In the genomic region with DNA sequence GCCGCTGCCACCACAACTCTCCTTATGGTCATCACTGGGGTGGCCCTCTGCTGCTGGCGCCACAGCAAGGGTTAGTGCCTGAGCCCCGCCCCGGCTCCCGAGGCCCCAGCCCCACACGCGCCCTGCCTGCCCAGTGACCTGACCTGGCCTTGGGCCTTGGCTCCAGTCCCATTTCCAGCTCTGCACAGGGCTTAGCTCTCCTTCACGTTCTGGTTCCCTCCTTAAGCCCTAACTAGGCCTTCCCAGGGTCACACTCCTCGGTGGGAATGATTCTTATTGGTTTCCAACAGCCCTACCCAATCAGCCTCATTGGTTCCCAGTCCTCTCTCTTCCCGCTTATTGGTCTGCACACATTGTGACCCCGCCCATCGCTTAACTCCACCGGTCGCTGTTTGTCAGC, we compare ENCODE assay signal across 1 cellular context.
TF ChIP-seq lines count a peak whose summit lies in the region.

No MANE protein-coding gene starts in this region.

TF ChIP-seq in HepG2, 621 proteins besides CTCF, POLR2A, EP300 and RAD21 (continued from another document and continues in another):
- TF ChIP-seq, protein P1, sequence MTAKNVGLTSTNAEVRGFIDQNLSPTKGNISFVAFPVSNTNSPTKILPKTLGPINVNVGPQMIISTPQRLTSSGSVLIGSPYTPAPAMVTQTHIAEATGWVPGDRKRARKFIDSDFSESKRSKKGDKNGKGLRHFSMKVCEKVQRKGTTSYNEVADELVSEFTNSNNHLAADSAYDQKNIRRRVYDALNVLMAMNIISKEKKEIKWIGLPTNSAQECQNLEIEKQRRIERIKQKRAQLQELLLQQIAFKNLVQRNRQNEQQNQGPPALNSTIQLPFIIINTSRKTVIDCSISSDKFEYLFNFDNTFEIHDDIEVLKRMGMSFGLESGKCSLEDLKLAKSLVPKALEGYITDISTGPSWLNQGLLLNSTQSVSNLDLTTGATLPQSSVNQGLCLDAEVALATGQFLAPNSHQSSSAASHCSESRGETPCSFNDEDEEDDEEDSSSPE (CRISPR knock-in tag; IDR thresholded peaks at IDR 0.05), result peak; percentile 26; the same call in 1 of the 2 replicates
- TF ChIP-seq NR2F2 (IDR thresholded peaks at IDR 0.05; ENCODE audit: borderline replicate concordance, low read depth) (no peak), ZKSCAN8 (CRISPR knock-in tag; IDR thresholded peaks at IDR 0.05; ENCODE audit: borderline replicate concordance) (no peak), XRCC5 (optimal IDR thresholded peaks at IDR 0.05; ENCODE audit: low read length) (no peak), ZNF558 (CRISPR knock-in tag; IDR thresholded peaks at IDR 0.05; ENCODE audit: borderline replicate concordance) (no peak), ZNF20 (CRISPR knock-in tag; IDR thresholded peaks at IDR 0.05) (no peak), NFYB (CRISPR knock-in tag; IDR thresholded peaks at IDR 0.05) (peak; percentile 81), PHF21A (CRISPR knock-in tag; IDR thresholded peaks at IDR 0.05) (no peak), ZNF143 (CRISPR knock-in tag; IDR thresholded peaks at IDR 0.05) (no peak), NR2F1 (CRISPR knock-in tag; IDR thresholded peaks at IDR 0.05) (0 out of 4 replicates have a peak, but pooled peaks of 1 of the 2 experiments have one; percentile 19), CREB1 (IDR thresholded peaks at IDR 0.05) (no peak), CREB1 (CRISPR knock-in tag; IDR thresholded peaks at IDR 0.05) (no peak), ZSCAN12 (CRISPR knock-in tag; IDR thresholded peaks at IDR 0.05) (no peak), ZNF468 (CRISPR knock-in tag; IDR thresholded peaks at IDR 0.05) (no peak), ZNF121 (CRISPR knock-in tag; IDR thresholded peaks at IDR 0.05) (no peak), ATF1 (CRISPR knock-in tag; IDR thresholded peaks at IDR 0.05) (no peak), HNRNPK (IDR thresholded peaks at IDR 0.05; ENCODE audit: low read depth, low read length, poor library complexity, severe bottlenecking) (no peak), ZNF451 (CRISPR knock-in tag; IDR thresholded peaks at IDR 0.05) (no peak), TAF15 (IDR thresholded peaks at IDR 0.05; ENCODE audit: low read depth, low read length, poor library complexity, severe bottlenecking) (no peak), ZNF713 (CRISPR knock-in tag; IDR thresholded peaks at IDR 0.05) (no peak), NFYC (CRISPR knock-in tag; IDR thresholded peaks at IDR 0.05) (peak; percentile 76), FOXA1 (IDR thresholded peaks at IDR 0.05) (no peak), FOXA1 (CRISPR knock-in tag; IDR thresholded peaks at IDR 0.05) (no peak), ZNF234 (CRISPR knock-in tag; conservative IDR thresholded peaks at IDR 0.05) (no peak), KDM2A (CRISPR knock-in tag; IDR thresholded peaks at IDR 0.05; ENCODE audit: borderline replicate concordance, low read depth) (0 out of 2 replicates have a peak, but pooled peaks have one; percentile 20), KAT8 (CRISPR knock-in tag; IDR thresholded peaks at IDR 0.05) (no peak), ZNF354B (CRISPR knock-in tag; IDR thresholded peaks at IDR 0.05) (no peak), SATB2 (CRISPR knock-in tag; IDR thresholded peaks at IDR 0.05) (no peak), ZNF660 (CRISPR knock-in tag; IDR thresholded peaks at IDR 0.05; ENCODE audit: borderline replicate concordance, low read depth) (no peak), ERF (CRISPR knock-in tag; IDR thresholded peaks at IDR 0.05) (0 out of 2 replicates have a peak, but pooled peaks have one; percentile 18), CEBPG (CRISPR knock-in tag; IDR thresholded peaks at IDR 0.05) (no peak), YY1 (IDR thresholded peaks at IDR 0.05; ENCODE audit: insufficient read depth, insufficient replicate concordance, low read depth, low read length) (no peak), GLI4 (CRISPR knock-in tag; IDR thresholded peaks at IDR 0.05; ENCODE audit: borderline replicate concordance) (no peak), HNRNPH1 (optimal IDR thresholded peaks at IDR 0.05; ENCODE audit: low read depth, low read length) (no peak), ZBTB38 (CRISPR knock-in tag; IDR thresholded peaks at IDR 0.05) (0 out of 2 replicates have a peak, but pooled peaks have one; percentile 24), SMC3 (IDR thresholded peaks at IDR 0.05; ENCODE audit: low read length) (no peak), SUZ12 (IDR thresholded peaks at IDR 0.05; ENCODE audit: low read depth, low read length) (no peak)
- TF ChIP-seq, protein P2, sequence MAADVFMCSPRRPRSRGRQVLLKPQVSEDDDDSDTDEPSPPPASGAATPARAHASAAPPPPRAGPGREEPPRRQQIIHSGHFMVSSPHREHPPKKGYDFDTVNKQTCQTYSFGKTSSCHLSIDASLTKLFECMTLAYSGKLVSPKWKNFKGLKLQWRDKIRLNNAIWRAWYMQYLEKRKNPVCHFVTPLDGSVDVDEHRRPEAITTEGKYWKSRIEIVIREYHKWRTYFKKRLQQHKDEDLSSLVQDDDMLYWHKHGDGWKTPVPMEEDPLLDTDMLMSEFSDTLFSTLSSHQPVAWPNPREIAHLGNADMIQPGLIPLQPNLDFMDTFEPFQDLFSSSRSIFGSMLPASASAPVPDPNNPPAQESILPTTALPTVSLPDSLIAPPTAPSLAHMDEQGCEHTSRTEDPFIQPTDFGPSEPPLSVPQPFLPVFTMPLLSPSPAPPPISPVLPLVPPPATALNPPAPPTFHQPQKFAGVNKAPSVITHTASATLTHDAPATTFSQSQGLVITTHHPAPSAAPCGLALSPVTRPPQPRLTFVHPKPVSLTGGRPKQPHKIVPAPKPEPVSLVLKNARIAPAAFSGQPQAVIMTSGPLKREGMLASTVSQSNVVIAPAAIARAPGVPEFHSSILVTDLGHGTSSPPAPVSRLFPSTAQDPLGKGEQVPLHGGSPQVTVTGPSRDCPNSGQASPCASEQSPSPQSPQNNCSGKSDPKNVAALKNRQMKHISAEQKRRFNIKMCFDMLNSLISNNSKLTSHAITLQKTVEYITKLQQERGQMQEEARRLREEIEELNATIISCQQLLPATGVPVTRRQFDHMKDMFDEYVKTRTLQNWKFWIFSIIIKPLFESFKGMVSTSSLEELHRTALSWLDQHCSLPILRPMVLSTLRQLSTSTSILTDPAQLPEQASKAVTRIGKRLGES (CRISPR knock-in tag; IDR thresholded peaks at IDR 0.05; ENCODE audit: borderline replicate concordance), result no peak
- TF ChIP-seq, protein P3, sequence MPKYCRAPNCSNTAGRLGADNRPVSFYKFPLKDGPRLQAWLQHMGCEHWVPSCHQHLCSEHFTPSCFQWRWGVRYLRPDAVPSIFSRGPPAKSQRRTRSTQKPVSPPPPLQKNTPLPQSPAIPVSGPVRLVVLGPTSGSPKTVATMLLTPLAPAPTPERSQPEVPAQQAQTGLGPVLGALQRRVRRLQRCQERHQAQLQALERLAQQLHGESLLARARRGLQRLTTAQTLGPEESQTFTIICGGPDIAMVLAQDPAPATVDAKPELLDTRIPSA (CRISPR knock-in tag; IDR thresholded peaks at IDR 0.05; ENCODE audit: borderline replicate concordance), result no peak
- TF ChIP-seq, protein P4, sequence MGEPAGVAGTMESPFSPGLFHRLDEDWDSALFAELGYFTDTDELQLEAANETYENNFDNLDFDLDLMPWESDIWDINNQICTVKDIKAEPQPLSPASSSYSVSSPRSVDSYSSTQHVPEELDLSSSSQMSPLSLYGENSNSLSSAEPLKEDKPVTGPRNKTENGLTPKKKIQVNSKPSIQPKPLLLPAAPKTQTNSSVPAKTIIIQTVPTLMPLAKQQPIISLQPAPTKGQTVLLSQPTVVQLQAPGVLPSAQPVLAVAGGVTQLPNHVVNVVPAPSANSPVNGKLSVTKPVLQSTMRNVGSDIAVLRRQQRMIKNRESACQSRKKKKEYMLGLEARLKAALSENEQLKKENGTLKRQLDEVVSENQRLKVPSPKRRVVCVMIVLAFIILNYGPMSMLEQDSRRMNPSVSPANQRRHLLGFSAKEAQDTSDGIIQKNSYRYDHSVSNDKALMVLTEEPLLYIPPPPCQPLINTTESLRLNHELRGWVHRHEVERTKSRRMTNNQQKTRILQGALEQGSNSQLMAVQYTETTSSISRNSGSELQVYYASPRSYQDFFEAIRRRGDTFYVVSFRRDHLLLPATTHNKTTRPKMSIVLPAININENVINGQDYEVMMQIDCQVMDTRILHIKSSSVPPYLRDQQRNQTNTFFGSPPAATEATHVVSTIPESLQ (CRISPR knock-in tag; conservative IDR thresholded peaks at IDR 0.05), result no peak
- TF ChIP-seq, protein P5, sequence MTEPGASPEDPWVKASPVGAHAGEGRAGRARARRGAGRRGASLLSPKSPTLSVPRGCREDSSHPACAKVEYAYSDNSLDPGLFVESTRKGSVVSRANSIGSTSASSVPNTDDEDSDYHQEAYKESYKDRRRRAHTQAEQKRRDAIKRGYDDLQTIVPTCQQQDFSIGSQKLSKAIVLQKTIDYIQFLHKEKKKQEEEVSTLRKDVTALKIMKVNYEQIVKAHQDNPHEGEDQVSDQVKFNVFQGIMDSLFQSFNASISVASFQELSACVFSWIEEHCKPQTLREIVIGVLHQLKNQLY (CRISPR knock-in tag; IDR thresholded peaks at IDR 0.05), result peak; percentile 69; the same call in 1 of the 2 replicates
- TF ChIP-seq, protein P6, sequence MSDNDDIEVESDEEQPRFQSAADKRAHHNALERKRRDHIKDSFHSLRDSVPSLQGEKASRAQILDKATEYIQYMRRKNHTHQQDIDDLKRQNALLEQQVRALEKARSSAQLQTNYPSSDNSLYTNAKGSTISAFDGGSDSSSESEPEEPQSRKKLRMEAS (IDR thresholded peaks at IDR 0.05), result peak; percentile 39; the same call in 1 of the 2 replicates
- TF ChIP-seq, protein P7, sequence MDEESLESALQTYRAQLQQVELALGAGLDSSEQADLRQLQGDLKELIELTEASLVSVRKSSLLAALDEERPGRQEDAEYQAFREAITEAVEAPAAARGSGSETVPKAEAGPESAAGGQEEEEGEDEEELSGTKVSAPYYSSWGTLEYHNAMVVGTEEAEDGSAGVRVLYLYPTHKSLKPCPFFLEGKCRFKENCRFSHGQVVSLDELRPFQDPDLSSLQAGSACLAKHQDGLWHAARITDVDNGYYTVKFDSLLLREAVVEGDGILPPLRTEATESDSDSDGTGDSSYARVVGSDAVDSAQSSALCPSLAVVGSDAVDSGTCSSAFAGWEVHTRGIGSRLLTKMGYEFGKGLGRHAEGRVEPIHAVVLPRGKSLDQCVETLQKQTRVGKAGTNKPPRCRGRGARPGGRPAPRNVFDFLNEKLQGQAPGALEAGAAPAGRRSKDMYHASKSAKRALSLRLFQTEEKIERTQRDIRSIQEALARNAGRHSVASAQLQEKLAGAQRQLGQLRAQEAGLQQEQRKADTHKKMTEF (CRISPR knock-in tag; IDR thresholded peaks at IDR 0.05), result no peak
- TF ChIP-seq, protein P8, sequence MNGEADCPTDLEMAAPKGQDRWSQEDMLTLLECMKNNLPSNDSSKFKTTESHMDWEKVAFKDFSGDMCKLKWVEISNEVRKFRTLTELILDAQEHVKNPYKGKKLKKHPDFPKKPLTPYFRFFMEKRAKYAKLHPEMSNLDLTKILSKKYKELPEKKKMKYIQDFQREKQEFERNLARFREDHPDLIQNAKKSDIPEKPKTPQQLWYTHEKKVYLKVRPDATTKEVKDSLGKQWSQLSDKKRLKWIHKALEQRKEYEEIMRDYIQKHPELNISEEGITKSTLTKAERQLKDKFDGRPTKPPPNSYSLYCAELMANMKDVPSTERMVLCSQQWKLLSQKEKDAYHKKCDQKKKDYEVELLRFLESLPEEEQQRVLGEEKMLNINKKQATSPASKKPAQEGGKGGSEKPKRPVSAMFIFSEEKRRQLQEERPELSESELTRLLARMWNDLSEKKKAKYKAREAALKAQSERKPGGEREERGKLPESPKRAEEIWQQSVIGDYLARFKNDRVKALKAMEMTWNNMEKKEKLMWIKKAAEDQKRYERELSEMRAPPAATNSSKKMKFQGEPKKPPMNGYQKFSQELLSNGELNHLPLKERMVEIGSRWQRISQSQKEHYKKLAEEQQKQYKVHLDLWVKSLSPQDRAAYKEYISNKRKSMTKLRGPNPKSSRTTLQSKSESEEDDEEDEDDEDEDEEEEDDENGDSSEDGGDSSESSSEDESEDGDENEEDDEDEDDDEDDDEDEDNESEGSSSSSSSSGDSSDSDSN (CRISPR knock-in tag; IDR thresholded peaks at IDR 0.05), result peak; percentile 33; the same call in 1 of the 2 replicates
- TF ChIP-seq, protein P9, sequence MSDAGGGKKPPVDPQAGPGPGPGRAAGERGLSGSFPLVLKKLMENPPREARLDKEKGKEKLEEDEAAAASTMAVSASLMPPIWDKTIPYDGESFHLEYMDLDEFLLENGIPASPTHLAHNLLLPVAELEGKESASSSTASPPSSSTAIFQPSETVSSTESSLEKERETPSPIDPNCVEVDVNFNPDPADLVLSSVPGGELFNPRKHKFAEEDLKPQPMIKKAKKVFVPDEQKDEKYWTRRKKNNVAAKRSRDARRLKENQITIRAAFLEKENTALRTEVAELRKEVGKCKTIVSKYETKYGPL (CRISPR knock-in tag; IDR thresholded peaks at IDR 0.05), result no peak
- TF ChIP-seq, protein P10, sequence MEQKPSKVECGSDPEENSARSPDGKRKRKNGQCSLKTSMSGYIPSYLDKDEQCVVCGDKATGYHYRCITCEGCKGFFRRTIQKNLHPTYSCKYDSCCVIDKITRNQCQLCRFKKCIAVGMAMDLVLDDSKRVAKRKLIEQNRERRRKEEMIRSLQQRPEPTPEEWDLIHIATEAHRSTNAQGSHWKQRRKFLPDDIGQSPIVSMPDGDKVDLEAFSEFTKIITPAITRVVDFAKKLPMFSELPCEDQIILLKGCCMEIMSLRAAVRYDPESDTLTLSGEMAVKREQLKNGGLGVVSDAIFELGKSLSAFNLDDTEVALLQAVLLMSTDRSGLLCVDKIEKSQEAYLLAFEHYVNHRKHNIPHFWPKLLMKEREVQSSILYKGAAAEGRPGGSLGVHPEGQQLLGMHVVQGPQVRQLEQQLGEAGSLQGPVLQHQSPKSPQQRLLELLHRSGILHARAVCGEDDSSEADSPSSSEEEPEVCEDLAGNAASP (CRISPR knock-in tag; IDR thresholded peaks at IDR 0.05; ENCODE audit: borderline replicate concordance), result peak; percentile 95; the same call in 1 of the 2 replicates
- TF ChIP-seq, protein P11, sequence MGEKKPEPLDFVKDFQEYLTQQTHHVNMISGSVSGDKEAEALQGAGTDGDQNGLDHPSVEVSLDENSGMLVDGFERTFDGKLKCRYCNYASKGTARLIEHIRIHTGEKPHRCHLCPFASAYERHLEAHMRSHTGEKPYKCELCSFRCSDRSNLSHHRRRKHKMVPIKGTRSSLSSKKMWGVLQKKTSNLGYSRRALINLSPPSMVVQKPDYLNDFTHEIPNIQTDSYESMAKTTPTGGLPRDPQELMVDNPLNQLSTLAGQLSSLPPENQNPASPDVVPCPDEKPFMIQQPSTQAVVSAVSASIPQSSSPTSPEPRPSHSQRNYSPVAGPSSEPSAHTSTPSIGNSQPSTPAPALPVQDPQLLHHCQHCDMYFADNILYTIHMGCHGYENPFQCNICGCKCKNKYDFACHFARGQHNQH (CRISPR knock-in tag; IDR thresholded peaks at IDR 0.05), result 0 out of 2 replicates have a peak, but pooled peaks have one; percentile 19
- TF ChIP-seq, protein P12, sequence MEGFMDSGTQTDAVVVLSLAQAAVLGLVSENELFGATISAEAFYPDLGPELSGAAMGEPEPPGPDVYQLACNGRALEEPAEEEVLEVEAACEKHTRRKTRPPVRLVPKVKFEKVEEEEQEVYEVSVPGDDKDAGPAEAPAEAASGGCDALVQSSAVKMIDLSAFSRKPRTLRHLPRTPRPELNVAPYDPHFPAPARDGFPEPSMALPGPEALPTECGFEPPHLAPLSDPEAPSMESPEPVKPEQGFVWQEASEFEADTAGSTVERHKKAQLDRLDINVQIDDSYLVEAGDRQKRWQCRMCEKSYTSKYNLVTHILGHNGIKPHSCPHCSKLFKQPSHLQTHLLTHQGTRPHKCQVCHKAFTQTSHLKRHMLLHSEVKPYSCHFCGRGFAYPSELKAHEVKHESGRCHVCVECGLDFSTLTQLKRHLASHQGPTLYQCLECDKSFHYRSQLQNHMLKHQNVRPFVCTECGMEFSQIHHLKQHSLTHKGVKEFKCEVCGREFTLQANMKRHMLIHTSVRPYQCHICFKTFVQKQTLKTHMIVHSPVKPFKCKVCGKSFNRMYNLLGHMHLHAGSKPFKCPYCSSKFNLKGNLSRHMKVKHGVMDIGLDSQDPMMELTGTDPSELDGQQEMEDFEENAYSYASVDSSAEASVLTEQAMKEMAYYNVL (CRISPR knock-in tag; IDR thresholded peaks at IDR 0.05; ENCODE audit: borderline replicate concordance), result no peak
